Comparison of ENCODE assay signal across 29 cellular contexts in genomic region chr10:6957851-6958250, GRCh38.
"Had no signal": no experiment of that assay in that cellular context is flagged by ENCODE, and none has a peak within 500 bp of the region (broad histone marks: within the 10 kb centered on the region; RNA-seq: fewer than 3 reads in every experiment).

No MANE protein-coding gene starts in this region.

- H3K36me3 ChIP-seq: esophagus squamous epithelium, heart right ventricle, right atrium auricular region, thoracic aorta had no signal

- H3K9ac ChIP-seq: parathyroid adenoma had no signal

- H3K9me3 ChIP-seq: esophagus squamous epithelium, heart right ventricle, right atrium auricular region, thoracic aorta had no signal

- FAIRE-seq: endometrium, keratinocyte, urothelium cell line had no signal

- H3K27me3 ChIP-seq: esophagus squamous epithelium, right atrium auricular region had no signal

- DNase-seq: activated CD4-positive, alpha-beta memory T cell treated with anti-CD3 and anti-CD28 coated beads, Interleukin-2, amount 10 ng/mL, durations not matched to agents 7 days and 5 days; activated CD4-positive, alpha-beta T cell treated with anti-CD3 and anti-CD28 coated beads for 1 hour; activated CD4-positive, alpha-beta T cell treated with anti-CD3 and anti-CD28 coated beads, Interleukin-2, amount 10 ng/mL, durations not matched to agents 7 days and 5 days; activated CD8-positive, alpha-beta memory T cell treated with anti-CD3 and anti-CD28 coated beads, Interleukin-2, amount 50 U/mL, for 48 hours; activated gamma-delta T cell; activated naive CD4-positive, alpha-beta T cell treated with anti-CD3 and anti-CD28 coated beads, Interleukin-2, amount 50 U/mL, for 16 hours; activated T-cell treated with anti-CD3 and anti-CD28 coated beads, Interleukin-2, amount 50 U/mL, for 24 hours; amniotic stem cell; dermis blood vessel endothelial cell; effector CD4-positive, alpha-beta T cell; esophagus squamous epithelium; foreskin melanocyte; heart right ventricle; left colon; mammary epithelial cell; occipital lobe; stimulated activated CD4-positive, alpha-beta T cell treated with anti-CD3 and anti-CD28 coated beads, Interleukin-2, amount 100 ng/mL, for 48 hours; T-helper 9 cell; trophoblast cell had no signal

- H3K79me2 ChIP-seq: parathyroid adenoma had no signal

- H3K27ac Mint-ChIP-seq: activated CD4-positive, alpha-beta memory T cell treated with anti-CD3 and anti-CD28 coated beads, Interleukin-2, amount 10 ng/mL, durations not matched to agents 7 days and 5 days; activated CD4-positive, alpha-beta T cell treated with anti-CD3 and anti-CD28 coated beads, Interleukin-2, amount 10 ng/mL, durations not matched to agents 7 days and 5 days; activated T-cell treated with anti-CD3 and anti-CD28 coated beads, Interleukin-2, amount 50 U/mL, for 24 hours; stimulated activated naive CD8-positive, alpha-beta T cell treated with anti-CD3 and anti-CD28 coated beads, Interleukin-15, Interleukin-2, amounts not matched to agents 100 ng/mL and 50 ng/mL, for 24 hours; T-helper 1 cell treated with Interleukin-12 subunit alpha and Interleukin-12 subunit beta and Interleukin-4 antibody, amounts not matched to agents 30 μg/mL and 1 μg/mL, for 36 hours had no signal

- H3K27ac ChIP-seq: epithelial cell of prostate, esophagus squamous epithelium, heart right ventricle, parathyroid adenoma, right atrium auricular region, thoracic aorta had no signal

- H3K4me1 ChIP-seq: parathyroid adenoma, right atrium auricular region had no signal

- H2AFZ ChIP-seq: parathyroid adenoma had no signal

- H3K4me3 ChIP-seq: esophagus squamous epithelium, heart right ventricle, right atrium auricular region, thoracic aorta had no signal

- H3K4me3 Mint-ChIP-seq: activated CD4-positive, alpha-beta memory T cell treated with anti-CD3 and anti-CD28 coated beads, Interleukin-2, amount 10 ng/mL, durations not matched to agents 7 days and 5 days; activated CD4-positive, alpha-beta T cell treated with anti-CD3 and anti-CD28 coated beads, Interleukin-2, amount 10 ng/mL, durations not matched to agents 7 days and 5 days; activated T-cell treated with anti-CD3 and anti-CD28 coated beads, Interleukin-2, amount 50 U/mL, for 24 hours; neural crest cell; stimulated activated naive CD8-positive, alpha-beta T cell treated with anti-CD3 and anti-CD28 coated beads, Interleukin-15, Interleukin-2, amounts not matched to agents 100 ng/mL and 50 ng/mL, for 24 hours; T-helper 1 cell treated with Interleukin-12 subunit alpha and Interleukin-12 subunit beta and Interleukin-4 antibody, amounts not matched to agents 30 μg/mL and 1 μg/mL, for 36 hours had no signal

- ATAC-seq: heart right ventricle, left colon had no signal

- H3K9me3 Mint-ChIP-seq: activated CD4-positive, alpha-beta T cell treated with anti-CD3 and anti-CD28 coated beads, Interleukin-2, amount 10 ng/mL, durations not matched to agents 7 days and 5 days; activated T-cell treated with anti-CD3 and anti-CD28 coated beads, Interleukin-2, amount 50 U/mL, for 24 hours; stimulated activated naive CD8-positive, alpha-beta T cell treated with anti-CD3 and anti-CD28 coated beads, Interleukin-15, Interleukin-2, amounts not matched to agents 100 ng/mL and 50 ng/mL, for 24 hours; T-helper 1 cell treated with Interleukin-12 subunit alpha and Interleukin-12 subunit beta and Interleukin-4 antibody, amounts not matched to agents 30 μg/mL and 1 μg/mL, for 36 hours had no signal

- H3K27me3 Mint-ChIP-seq: activated CD4-positive, alpha-beta memory T cell treated with anti-CD3 and anti-CD28 coated beads, Interleukin-2, amount 10 ng/mL, durations not matched to agents 7 days and 5 days; activated T-cell treated with anti-CD3 and anti-CD28 coated beads, Interleukin-2, amount 50 U/mL, for 24 hours; stimulated activated naive CD8-positive, alpha-beta T cell treated with anti-CD3 and anti-CD28 coated beads, Interleukin-15, Interleukin-2, amounts not matched to agents 100 ng/mL and 50 ng/mL, for 24 hours had no signal
